Comparison of ENCODE assay signal across 15 cellular contexts in the genomic region with DNA sequence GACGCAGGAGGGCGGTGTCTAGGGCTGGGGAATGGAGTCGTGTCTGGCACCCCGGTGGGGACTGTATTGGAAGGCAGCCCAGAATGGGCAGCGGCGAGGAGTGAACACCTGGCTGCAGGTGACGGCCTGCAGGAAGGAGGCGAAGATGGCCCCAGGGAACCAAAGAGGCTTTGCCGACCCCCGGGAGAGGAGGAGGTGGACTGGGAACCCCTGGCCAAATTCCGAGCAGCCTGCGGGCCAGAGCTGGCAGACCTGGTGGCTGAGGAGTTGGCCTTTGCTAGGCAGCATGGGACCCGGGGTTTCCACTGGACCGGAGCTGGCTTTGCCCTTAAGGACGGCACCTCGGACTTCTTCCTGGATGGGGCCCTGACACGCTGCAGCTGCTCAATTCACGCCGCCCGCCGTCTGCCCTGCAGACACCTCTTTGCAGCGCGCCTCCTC. TPM values are rescaled to one million over a fixed set of nuclear protein-coding genes. Genes with fewer than 3 reads are reported as not detected.
DNase-seq lines count a peak whose midpoint lies in the region; ATAC-seq, FAIRE-seq and TF ChIP-seq lines count a peak whose summit lies in the region.
"Had no signal": no experiment of that assay in that cellular context is flagged by ENCODE, and none has a peak within 500 bp of the region (broad histone marks: within the 10 kb centered on the region; RNA-seq: fewer than 3 reads in every experiment).

No MANE protein-coding gene starts in this region.

- in situ Hi-C loops in GM12878 (cut with MboI) = no loop called here

- WGBS in GM12878 (ENCODE audit: insufficient coverage, insufficient replicate concordance, low lambda C conversion rate, missing lambda C conversion rate) = 87% methylated on average over 23 of the region's 23 CpGs

- no peak for FAIRE-seq in GM12878 (lab: Jason Lieb, UNC)
- FAIRE-seq: colon had no signal

- H3K27me3 Mint-ChIP-seq in activated CD8-positive, alpha-beta T cell treated with anti-CD3 and anti-CD28 coated beads, Interleukin-2, amount 10 ng/mL, durations not matched to agents 7 days and 5 days (ENCODE audit: low read depth) = no peaks in the 10 kb centered on the region
- no peaks in the 10 kb centered on the region for H3K27me3 Mint-ChIP-seq in activated CD8-positive, alpha-beta T cell treated with anti-CD3 and anti-CD28 coated beads for 36 hours
- H3K27me3 Mint-ChIP-seq in nephron progenitor cell (ENCODE audit: low read depth, poor library complexity) = peaks cover 3% of the 10 kb centered on the region
- H3K27me3 Mint-ChIP-seq in activated CD4-positive, alpha-beta memory T cell treated with anti-CD3 and anti-CD28 coated beads, Interleukin-2, amount 10 ng/mL, durations not matched to agents 7 days and 5 days = no peaks in the 10 kb centered on the region

- no peak overlapping the region for H3K9ac ChIP-seq in GM12878 (ENCODE audit: control insufficient read depth, insufficient read depth, low read length)

- H3K4me3 ChIP-seq in H7 (ENCODE audit: insufficient read depth, low read depth, low read length) (no peak overlapping the region), GM12878 (no peak overlapping the region)
- H3K4me3 ChIP-seq: ascending aorta had no signal

- H4K20me1 ChIP-seq in GM12878 (ENCODE audit: control insufficient read depth, insufficient read depth) = no peaks in the 10 kb centered on the region

- RAD21 ChIA-PET in GM12878 (lab: Charles Lee; ENCODE audit: unreplicated experiment) = no interaction called here

- no peaks in the 10 kb centered on the region for H3K36me3 ChIP-seq in H7 (replicated peaks; ENCODE audit: control insufficient read depth, insufficient read depth, low read length)
- H3K36me3 ChIP-seq in GM12878 (ENCODE audit: control insufficient read depth in 2 of 2, insufficient read depth in 2 of 2, low read length in 1 of 2) = no peaks in the 10 kb centered on the region
- H3K36me3 ChIP-seq: ascending aorta had no signal

- POLR2A ChIA-PET in activated CD8-positive, alpha-beta T cell treated with anti-CD3 and anti-CD28 coated beads, Interleukin-2, amount 10 ng/mL, durations not matched to agents 7 days and 5 days (lab: Charles Lee) = interaction anchor here (0.8 kb wide), 1 partner anchor 25 kb away, joined by 4 read pairs; no protein-coding TSS in a partner anchor
- POLR2A ChIA-PET in activated CD8-positive, alpha-beta T cell treated with anti-CD3 and anti-CD28 coated beads for 36 hours (lab: Charles Lee) = no interaction called here
- POLR2A ChIA-PET in GM12878 (lab: Charles Lee) = no interaction called here
- POLR2A ChIA-PET in activated CD4-positive, alpha-beta memory T cell treated with anti-CD3 and anti-CD28 coated beads, Interleukin-2, amount 10 ng/mL, durations not matched to agents 7 days and 5 days (lab: Charles Lee) = no interaction called here

- peak overlapping the region; percentile 15 for H3K4me3 Mint-ChIP-seq in activated CD8-positive, alpha-beta T cell treated with anti-CD3 and anti-CD28 coated beads, Interleukin-2, amount 10 ng/mL, durations not matched to agents 7 days and 5 days
- no peak overlapping the region for H3K4me3 Mint-ChIP-seq in activated CD8-positive, alpha-beta T cell treated with anti-CD3 and anti-CD28 coated beads for 36 hours
- no peak overlapping the region for H3K4me3 Mint-ChIP-seq in nephron progenitor cell
- no peak overlapping the region for H3K4me3 Mint-ChIP-seq in activated CD4-positive, alpha-beta memory T cell treated with anti-CD3 and anti-CD28 coated beads, Interleukin-2, amount 10 ng/mL, durations not matched to agents 7 days and 5 days
- H3K4me3 Mint-ChIP-seq: activated CD4-positive, alpha-beta memory T cell treated with anti-CD3 and anti-CD28 coated beads for 36 hours; HFFc6 had no signal

- CTCF ChIA-PET in activated CD8-positive, alpha-beta T cell treated with anti-CD3 and anti-CD28 coated beads, Interleukin-2, amount 10 ng/mL, durations not matched to agents 7 days and 5 days (lab: Charles Lee) = no interaction called here
- CTCF ChIA-PET in activated CD8-positive, alpha-beta T cell treated with anti-CD3 and anti-CD28 coated beads for 36 hours (lab: Charles Lee) = no interaction called here
- CTCF ChIA-PET in GM12878 (lab: Yijun Ruan, JAX) = no interaction called here
- CTCF ChIA-PET in activated CD4-positive, alpha-beta memory T cell treated with anti-CD3 and anti-CD28 coated beads, Interleukin-2, amount 10 ng/mL, durations not matched to agents 7 days and 5 days (lab: Charles Lee) = no interaction called here

- H3K9me3 ChIP-seq in GM12878 (replicated peaks; ENCODE audit: control insufficient read depth, insufficient read depth, low read length) = no peaks in the 10 kb centered on the region
- H3K9me3 ChIP-seq: ascending aorta had no signal

- no peak overlapping the region for H2AFZ ChIP-seq in GM12878 (ENCODE audit: control insufficient read depth, low read depth, low read length)

- TF ChIP-seq EP300 in GM12878 (IDR thresholded peaks at IDR 0.05; ENCODE audit: borderline replicate concordance in 1 of 2, control insufficient read depth in 1 of 2, low read depth in 2 of 2, low read length in 2 of 2) = no peak

- no peaks in the 10 kb centered on the region for H3K4me1 ChIP-seq in GM12878 (ENCODE audit: control insufficient read depth, insufficient read depth, low read length)
- H3K4me1 ChIP-seq: ascending aorta had no signal

- H3K9me3 Mint-ChIP-seq in activated CD8-positive, alpha-beta T cell treated with anti-CD3 and anti-CD28 coated beads, Interleukin-2, amount 10 ng/mL, durations not matched to agents 7 days and 5 days (ENCODE audit: insufficient read depth) = no peaks in the 10 kb centered on the region
- no peaks in the 10 kb centered on the region for H3K9me3 Mint-ChIP-seq in activated CD8-positive, alpha-beta T cell treated with anti-CD3 and anti-CD28 coated beads for 36 hours
- no peaks in the 10 kb centered on the region for H3K9me3 Mint-ChIP-seq in nephron progenitor cell
- H3K9me3 Mint-ChIP-seq in activated CD4-positive, alpha-beta memory T cell treated with anti-CD3 and anti-CD28 coated beads, Interleukin-2, amount 10 ng/mL, durations not matched to agents 7 days and 5 days = no peaks in the 10 kb centered on the region
- H3K9me3 Mint-ChIP-seq: activated CD4-positive, alpha-beta memory T cell treated with anti-CD3 and anti-CD28 coated beads for 36 hours; activated T-helper 2 cell treated with anti-CD3 and anti-CD28 coated beads, Interferon-gamma antibody, Interleukin-2, Interleukin-4, amounts not matched to agents 10 μg/mL and 5 μg/mL and 100 μg/mL, durations not matched to agents 14 hours and 24 hours and 36 hours; HFFc6 had no signal

- peaks cover 17% of the 10 kb centered on the region for H3K36me3 Mint-ChIP-seq in activated CD8-positive, alpha-beta T cell treated with anti-CD3 and anti-CD28 coated beads, Interleukin-2, amount 10 ng/mL, durations not matched to agents 7 days and 5 days (ENCODE audit: low read depth)
- peaks cover 14% of the 10 kb centered on the region for H3K36me3 Mint-ChIP-seq in activated CD8-positive, alpha-beta T cell treated with anti-CD3 and anti-CD28 coated beads for 36 hours (ENCODE audit: low read depth)
- H3K36me3 Mint-ChIP-seq in nephron progenitor cell (ENCODE audit: low read depth) = peaks cover 38% of the 10 kb centered on the region
- peaks cover 16% of the 10 kb centered on the region for H3K36me3 Mint-ChIP-seq in activated CD4-positive, alpha-beta memory T cell treated with anti-CD3 and anti-CD28 coated beads, Interleukin-2, amount 10 ng/mL, durations not matched to agents 7 days and 5 days (ENCODE audit: low read depth)

- no peak for TF ChIP-seq CTCF in activated CD8-positive, alpha-beta T cell treated with anti-CD3 and anti-CD28 coated beads for 36 hours (IDR thresholded peaks at IDR 0.05)
- no peak for TF ChIP-seq CTCF in GM12878 (IDR thresholded peaks at IDR 0.05 in 2 of 3, conservative IDR thresholded peaks at IDR 0.05 in 1 of 3; ENCODE audit: control insufficient read depth in 2 of 3, extremely low read depth in 1 of 3, insufficient read depth in 1 of 3, low read depth in 3 of 3, low read length in 3 of 3)
- no peak for TF ChIP-seq CTCF in nephron progenitor cell (IDR thresholded peaks at IDR 0.05)

- peak; percentile 13 for ATAC-seq in activated CD8-positive, alpha-beta T cell treated with anti-CD3 and anti-CD28 coated beads, Interleukin-2, amount 10 ng/mL, durations not matched to agents 7 days and 5 days
- no peak for ATAC-seq in activated CD8-positive, alpha-beta T cell treated with anti-CD3 and anti-CD28 coated beads for 36 hours
- no peak for ATAC-seq in GM12878

- no peak for TF ChIP-seq RAD21 in GM12878 (IDR thresholded peaks at IDR 0.05; ENCODE audit: insufficient read depth, low read depth, low read length)

- SMC1A ChIA-PET in GM12878 (lab: Charles Lee; ENCODE audit: uncharacterized antibody, unreplicated experiment) = no interaction called here

- no peak for TF ChIP-seq POLR2A in GM12878 (IDR thresholded peaks at IDR 0.05; ENCODE audit: low read depth, low read length)

- TSS peak; percentile 78 for BruUV-seq in GM12878 (replicated peaks; lab: Mats Ljungman, UMichigan)

- no peak overlapping the region for H3K27ac ChIP-seq in GM12878 (ENCODE audit: control insufficient read depth, insufficient read depth)
- H3K27ac ChIP-seq: ascending aorta, epithelial cell of prostate had no signal

- H3K79me2 ChIP-seq in GM12878 (ENCODE audit: control insufficient read depth, insufficient read depth, low read length) = no peaks in the 10 kb centered on the region

- H3K4me2 ChIP-seq in GM12878 (ENCODE audit: control insufficient read depth, insufficient read depth) = no peak overlapping the region

- no peak overlapping the region for H3K27ac Mint-ChIP-seq in activated CD8-positive, alpha-beta T cell treated with anti-CD3 and anti-CD28 coated beads, Interleukin-2, amount 10 ng/mL, durations not matched to agents 7 days and 5 days
- H3K27ac Mint-ChIP-seq in activated CD8-positive, alpha-beta T cell treated with anti-CD3 and anti-CD28 coated beads for 36 hours = no peak overlapping the region
- peak overlapping the region; percentile 71 for H3K27ac Mint-ChIP-seq in nephron progenitor cell
- no peak overlapping the region for H3K27ac Mint-ChIP-seq in activated CD4-positive, alpha-beta memory T cell treated with anti-CD3 and anti-CD28 coated beads, Interleukin-2, amount 10 ng/mL, durations not matched to agents 7 days and 5 days
- H3K27ac Mint-ChIP-seq: activated CD4-positive, alpha-beta memory T cell treated with anti-CD3 and anti-CD28 coated beads for 36 hours; activated T-helper 2 cell treated with anti-CD3 and anti-CD28 coated beads, Interferon-gamma antibody, Interleukin-2, Interleukin-4, amounts not matched to agents 10 μg/mL and 5 μg/mL and 100 μg/mL, durations not matched to agents 14 hours and 24 hours and 36 hours; HFFc6 had no signal

- DNase-seq in activated CD8-positive, alpha-beta T cell treated with anti-CD3 and anti-CD28 coated beads, Interleukin-2, amount 10 ng/mL, durations not matched to agents 7 days and 5 days = no peak
- no peak for DNase-seq in activated CD8-positive, alpha-beta T cell treated with anti-CD3 and anti-CD28 coated beads for 36 hours
- DNase-seq in H7 = peak; percentile 41
- DNase-seq in GM12878 (ENCODE audit: low read depth, low spot score) = no peak
- DNase-seq in nephron progenitor cell = no peak
- DNase-seq in stimulated activated CD4-positive, alpha-beta T cell treated with anti-CD3 and anti-CD28 coated beads, Interleukin-4, amount 100 ng/mL, for 1 hour = no peak
- no peak for DNase-seq in activated CD4-positive, alpha-beta memory T cell treated with anti-CD3 and anti-CD28 coated beads, Interleukin-2, amount 10 ng/mL, durations not matched to agents 7 days and 5 days
- no peak for DNase-seq in NCI-H128 (lab: John Stamatoyannopoulos, UW; ENCODE audit: unreplicated experiment)
- DNase-seq: activated CD4-positive, alpha-beta memory T cell treated with anti-CD3 and anti-CD28 coated beads for 36 hours; HFFc6; NCI-H1048 had no signal

- no peaks in the 10 kb centered on the region for H3K4me1 Mint-ChIP-seq in activated CD8-positive, alpha-beta T cell treated with anti-CD3 and anti-CD28 coated beads, Interleukin-2, amount 10 ng/mL, durations not matched to agents 7 days and 5 days (ENCODE audit: low read depth)
- peaks cover 8% of the 10 kb centered on the region for H3K4me1 Mint-ChIP-seq in activated CD8-positive, alpha-beta T cell treated with anti-CD3 and anti-CD28 coated beads for 36 hours (ENCODE audit: low read depth)
- peaks cover 8% of the 10 kb centered on the region for H3K4me1 Mint-ChIP-seq in nephron progenitor cell
- H3K4me1 Mint-ChIP-seq in activated CD4-positive, alpha-beta memory T cell treated with anti-CD3 and anti-CD28 coated beads, Interleukin-2, amount 10 ng/mL, durations not matched to agents 7 days and 5 days = peaks cover 8% of the 10 kb centered on the region

- intact Hi-C loops in activated CD8-positive, alpha-beta T cell treated with anti-CD3 and anti-CD28 coated beads for 36 hours (cut with micrococcal nuclease) = no loop called here
- intact Hi-C loops in GM12878 (cut with micrococcal nuclease; ENCODE audit: unreplicated experiment) = no loop called here

- no peaks in the 10 kb centered on the region for H3K27me3 ChIP-seq in H7 (ENCODE audit: control insufficient read depth, insufficient read depth, low read length)
- H3K27me3 ChIP-seq in GM12878 (replicated peaks in 1 of 2; ENCODE audit: control insufficient read depth in 2 of 2, insufficient read depth in 2 of 2, low read length in 1 of 2) = no peaks in the 10 kb centered on the region
- H3K27me3 ChIP-seq: ascending aorta had no signal

RNA-seq across cellular contexts. Expression of a gene that starts 25.9 kb away (rescaled TPM):
- total RNA-seq in activated CD8-positive, alpha-beta T cell treated with anti-CD3 and anti-CD28 coated beads, Interleukin-2, amount 10 ng/mL, durations not matched to agents 7 days and 5 days = 10 to 100 TPM in 1 of 2 experiments, 1 to 10 TPM in 1; 9.0 to 10.3 TPM
- total RNA-seq in activated CD8-positive, alpha-beta T cell treated with anti-CD3 and anti-CD28 coated beads for 36 hours = 1 to 10 TPM; 8.4 to 9.5 TPM
- 1.7 and 3.0 TPM in 2 replicates for total RNA-seq in H7 (2014; rRNA removed; shearing (Covaris generic))
- total RNA-seq in GM12878 (2013; cell fraction: nucleolus; rRNA removed) = 3.2 and 4.0 TPM in 2 replicates
- total RNA-seq in GM12878 (2014; rRNA removed) (1.8 TPM in 2 replicates), GM12878 (2014; rRNA removed; fragmentation: Illumina TruSeq; extraction: Trizol) (0.76 and 1.2 TPM in 2 replicates), GM12878 (2021) (5.7 and 6.2 TPM in 2 replicates)
- polyA plus RNA-seq in GM12878 (2011; ENCODE audit: low read depth) = 1.2 TPM
- polyA plus RNA-seq in GM12878 (2011; rRNA removed) (0.35 and 0.50 TPM in 2 replicates), GM12878 (2014; fragmentation: Illumina TruSeq; extraction: Trizol) (0.92 and 1.4 TPM in 2 replicates), GM12878 (2014; fragmentation: Nextera tagmentation; extraction: Ambion mirVana) (under 1 TPM in 1 of 2 experiments, not detected in 1; 0.29 TPM), GM12878 (2014; rRNA removed) (2.4 and 3.4 TPM in 2 replicates), GM12878 (2016; fragmentation: Nextera tagmentation; extraction: Ambion mirVana) (1 to 10 TPM; 1.2 to 1.7 TPM)
- 0.33 and 0.47 TPM in 2 replicates for polyA plus RNA-seq in GM12878 (2011; cell fraction: cytosol; rRNA removed)
- polyA plus RNA-seq in GM12878 (2011; cell fraction: nucleus; rRNA removed) = 0.69 and 0.79 TPM in 2 replicates
- polyA plus RNA-seq in GM12878 (2012) = 5.6 and 6.1 TPM in 2 replicates
- polyA minus RNA-seq in GM12878 (2011; rRNA and poly(A)+ RNA removed) = 0.22 and 0.31 TPM in 2 replicates
- 0.73 and 0.94 TPM in 2 replicates for polyA minus RNA-seq in GM12878 (2011; cell fraction: cytosol; rRNA and poly(A)+ RNA removed)
- polyA minus RNA-seq in GM12878 (2011; cell fraction: nucleus; rRNA and poly(A)+ RNA removed) = 0.60 and 2.0 TPM in 2 replicates
- 1 to 10 TPM; 7.0 to 7.8 TPM for total RNA-seq in activated CD4-positive, alpha-beta memory T cell treated with anti-CD3 and anti-CD28 coated beads, Interleukin-2, amount 10 ng/mL, durations not matched to agents 7 days and 5 days

RNA-seq across cellular contexts. Expression of a gene that starts 26.2 kb away (rescaled TPM):
- 100 to 1,000 TPM; 190 to 198 TPM for total RNA-seq in activated CD8-positive, alpha-beta T cell treated with anti-CD3 and anti-CD28 coated beads, Interleukin-2, amount 10 ng/mL, durations not matched to agents 7 days and 5 days
- 100 to 1,000 TPM; 181 to 188 TPM for total RNA-seq in activated CD8-positive, alpha-beta T cell treated with anti-CD3 and anti-CD28 coated beads for 36 hours
- total RNA-seq in H7 (2014; rRNA removed; shearing (Covaris generic)) = 90.7 and 100 TPM in 2 replicates
- 82.9 and 93.2 TPM in 2 replicates for total RNA-seq in GM12878 (2013; cell fraction: nucleolus; rRNA removed)
- total RNA-seq in GM12878 (2014; rRNA removed) (94.4 and 95.6 TPM in 2 replicates), GM12878 (2014; rRNA removed; fragmentation: Illumina TruSeq; extraction: Trizol) (57.8 and 64.0 TPM in 2 replicates), GM12878 (2021) (92.4 and 111 TPM in 2 replicates)
- 28.5 TPM for polyA plus RNA-seq in GM12878 (2011; ENCODE audit: low read depth)
- polyA plus RNA-seq in GM12878 (2011; rRNA removed) (44.9 and 63.8 TPM in 2 replicates), GM12878 (2014; fragmentation: Illumina TruSeq; extraction: Trizol) (47.8 and 70.8 TPM in 2 replicates), GM12878 (2014; fragmentation: Nextera tagmentation; extraction: Ambion mirVana) (10 to 100 TPM in 1 of 2 experiments, 1 to 10 TPM in 1; 7.8 to 31.6 TPM), GM12878 (2014; rRNA removed) (76.7 and 101 TPM in 2 replicates), GM12878 (2016; fragmentation: Nextera tagmentation; extraction: Ambion mirVana) (100 to 1,000 TPM; 112 to 117 TPM)
- 67.8 and 72.1 TPM in 2 replicates for polyA plus RNA-seq in GM12878 (2011; cell fraction: cytosol; rRNA removed)
- 194 and 282 TPM in 2 replicates for polyA plus RNA-seq in GM12878 (2011; cell fraction: nucleus; rRNA removed)
- 65.8 and 69.7 TPM in 2 replicates for polyA plus RNA-seq in GM12878 (2012)
- 51.9 and 86.2 TPM in 2 replicates for polyA minus RNA-seq in GM12878 (2011; rRNA and poly(A)+ RNA removed)
- polyA minus RNA-seq in GM12878 (2011; cell fraction: cytosol; rRNA and poly(A)+ RNA removed) = 36.2 and 44.0 TPM in 2 replicates
- polyA minus RNA-seq in GM12878 (2011; cell fraction: nucleus; rRNA and poly(A)+ RNA removed) = 36.6 and 87.4 TPM in 2 replicates
- 100 to 1,000 TPM; 137 to 146 TPM for total RNA-seq in activated CD4-positive, alpha-beta memory T cell treated with anti-CD3 and anti-CD28 coated beads, Interleukin-2, amount 10 ng/mL, durations not matched to agents 7 days and 5 days

RNA-seq across cellular contexts. Expression of a gene that starts 59.4 kb away (rescaled TPM):
- total RNA-seq in activated CD8-positive, alpha-beta T cell treated with anti-CD3 and anti-CD28 coated beads, Interleukin-2, amount 10 ng/mL, durations not matched to agents 7 days and 5 days = 100 to 1,000 TPM; 180 to 185 TPM
- 100 to 1,000 TPM; 109 TPM for total RNA-seq in activated CD8-positive, alpha-beta T cell treated with anti-CD3 and anti-CD28 coated beads for 36 hours
- total RNA-seq in H7 (2014; rRNA removed; shearing (Covaris generic)) = 0.55 and 1.1 TPM in 2 replicates
- 322 and 361 TPM in 2 replicates for total RNA-seq in GM12878 (2013; cell fraction: nucleolus; rRNA removed)
- total RNA-seq in GM12878 (2014; rRNA removed) (39.4 and 39.8 TPM in 2 replicates), GM12878 (2014; rRNA removed; fragmentation: Illumina TruSeq; extraction: Trizol) (52.5 and 63.7 TPM in 2 replicates), GM12878 (2021) (47.2 and 48.2 TPM in 2 replicates)
- 25.5 TPM for polyA plus RNA-seq in GM12878 (2011; ENCODE audit: low read depth)
- polyA plus RNA-seq in GM12878 (2011; rRNA removed) (56.5 and 66.1 TPM in 2 replicates), GM12878 (2014; fragmentation: Illumina TruSeq; extraction: Trizol) (69.8 and 91.0 TPM in 2 replicates), GM12878 (2014; fragmentation: Nextera tagmentation; extraction: Ambion mirVana) (10 to 100 TPM; 41.7 to 44.0 TPM), GM12878 (2014; rRNA removed) (41.4 and 49.2 TPM in 2 replicates), GM12878 (2016; fragmentation: Nextera tagmentation; extraction: Ambion mirVana) (10 to 100 TPM; 42.3 to 43.2 TPM)
- polyA plus RNA-seq in GM12878 (2011; cell fraction: cytosol; rRNA removed) = 39.6 and 40.3 TPM in 2 replicates
- 166 and 173 TPM in 2 replicates for polyA plus RNA-seq in GM12878 (2011; cell fraction: nucleus; rRNA removed)
- 40.0 and 40.4 TPM in 2 replicates for polyA plus RNA-seq in GM12878 (2012)
- polyA minus RNA-seq in GM12878 (2011; rRNA and poly(A)+ RNA removed) = 35.4 and 42.2 TPM in 2 replicates
- 20.4 and 24.1 TPM in 2 replicates for polyA minus RNA-seq in GM12878 (2011; cell fraction: cytosol; rRNA and poly(A)+ RNA removed)
- 52.0 and 77.9 TPM in 2 replicates for polyA minus RNA-seq in GM12878 (2011; cell fraction: nucleus; rRNA and poly(A)+ RNA removed)
- 100 to 1,000 TPM; 247 to 253 TPM for total RNA-seq in activated CD4-positive, alpha-beta memory T cell treated with anti-CD3 and anti-CD28 coated beads, Interleukin-2, amount 10 ng/mL, durations not matched to agents 7 days and 5 days

Comparison
In these comparisons a context has a peak if more than half of its experiments do, and no peak if none do; other contexts are left out.
1. RNA of a gene that starts 59.4 kb away (total RNA-seq): 247 to 253 TPM in activated CD4-positive, alpha-beta memory T cell treated with anti-CD3 and anti-CD28 coated beads, Interleukin-2, amount 10 ng/mL, durations not matched to agents 7 days and 5 days, 180 to 185 TPM in activated CD8-positive, alpha-beta T cell treated with anti-CD3 and anti-CD28 coated beads, Interleukin-2, amount 10 ng/mL, durations not matched to agents 7 days and 5 days, 109 TPM in activated CD8-positive, alpha-beta T cell treated with anti-CD3 and anti-CD28 coated beads for 36 hours and 39.4 to 361 TPM in GM12878; 0.55 to 1.1 TPM in H7; every median in the first group is over 10 times any median in the second.